12 cellular contexts compared by ENCODE assay signal in the genomic region with DNA sequence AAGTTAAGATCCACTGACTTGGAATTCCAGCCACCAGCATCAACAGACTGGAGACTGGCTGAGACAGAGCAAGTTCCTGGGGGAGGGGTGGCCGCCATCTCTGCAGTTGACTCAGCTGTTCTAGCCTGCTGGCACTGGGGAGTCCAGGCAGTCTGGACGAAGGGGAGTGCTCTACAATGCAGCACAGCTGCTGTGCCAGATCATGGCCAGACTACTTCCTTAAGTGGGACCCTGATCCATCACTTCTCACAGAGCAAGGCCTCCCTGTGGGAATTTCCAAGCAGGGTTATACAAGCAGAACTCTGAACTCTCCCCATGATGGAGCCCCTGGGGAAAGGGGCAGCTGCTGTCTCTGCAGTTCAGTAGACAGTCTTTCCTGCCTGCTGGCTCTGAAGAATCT. TPM values are rescaled to one million over a fixed set of nuclear protein-coding genes. Genes with fewer than 3 reads are reported as not detected.
DNase-seq lines count a peak whose midpoint lies in the region; ATAC-seq and TF ChIP-seq lines count a peak whose summit lies in the region.
"Had no signal": no experiment of that assay in that cellular context is flagged by ENCODE, and none has a peak within 500 bp of the region (broad histone marks: within the 10 kb centered on the region; RNA-seq: fewer than 3 reads in every experiment).

No MANE protein-coding gene starts in this region.

- peaks cover 5% of the 10 kb centered on the region for H3K4me1 ChIP-seq in upper lobe of right lung

- no peaks in the 10 kb centered on the region for H3K36me3 ChIP-seq in upper lobe of right lung

- H3K9me3 Mint-ChIP-seq in chondrocyte (ENCODE audit: low read depth): peaks cover 41% of the 10 kb centered on the region

- intact Hi-C loops in Right ventricle myocardium superior (cut with DNase I) (no loop called here), cardiac septum (cut with DNase I) (no loop called here), upper lobe of right lung (cut with DNase I) (no loop called here)

- no peak overlapping the region for H3K27ac ChIP-seq in upper lobe of right lung

- H3K27me3 Mint-ChIP-seq in chondrocyte (ENCODE audit: low read depth): no peaks in the 10 kb centered on the region

- no peaks in the 10 kb centered on the region for H3K27me3 ChIP-seq in upper lobe of right lung

- no peak overlapping the region for H3K4me3 ChIP-seq in upper lobe of right lung

- peaks cover 37% of the 10 kb centered on the region for H3K4me1 Mint-ChIP-seq in chondrocyte (ENCODE audit: low read depth)
- H3K4me1 Mint-ChIP-seq: stimulated activated naive CD8-positive, alpha-beta T cell treated with anti-CD3 and anti-CD28 coated beads, Interleukin-15, amount 100 ng/mL, for 72 hours had no signal

- H3K36me3 Mint-ChIP-seq in chondrocyte (ENCODE audit: low read depth): peaks cover 20% of the 10 kb centered on the region

- TF ChIP-seq CTCF in chondrocyte (IDR thresholded peaks at IDR 0.05) (no peak), upper lobe of right lung (IDR thresholded peaks at IDR 0.05) (no peak)

- H3K9me3 ChIP-seq in upper lobe of right lung: peaks cover 8% of the 10 kb centered on the region

- peak overlapping the region; percentile 87 for H3K27ac Mint-ChIP-seq in chondrocyte (ENCODE audit: unreplicated experiment)
- H3K27ac Mint-ChIP-seq: stimulated activated naive CD8-positive, alpha-beta T cell treated with anti-CD3 and anti-CD28 coated beads, Interleukin-15, amount 100 ng/mL, for 72 hours had no signal

- peak; percentile 49 for DNase-seq in Right ventricle myocardium superior
- no peak for DNase-seq in cardiac septum (ENCODE audit: low spot score)
- peak; percentile 93 for DNase-seq in chondrocyte (ENCODE audit: low spot score)
- DNase-seq in kidney glomerular epithelial cell (lab: John Stamatoyannopoulos, UW): peak; percentile 4
- DNase-seq in upper lobe of right lung: no peak
- DNase-seq in epidermal melanocyte (ENCODE audit: insufficient read length, low spot score): no peak
- no peak for DNase-seq in activated CD4-positive, alpha-beta T cell treated with anti-CD3 and anti-CD28 coated beads for 48 hours
- DNase-seq: activated naive CD4-positive, alpha-beta T cell treated with Interleukin-2 at 50 U/mL for 16 hours; AML-193; stimulated activated CD4-positive, alpha-beta T cell treated with anti-CD3 and anti-CD28 coated beads, Interleukin-15, amount 100 ng/mL, for 24 hours; stimulated activated naive CD8-positive, alpha-beta T cell treated with anti-CD3 and anti-CD28 coated beads, Interleukin-15, amount 100 ng/mL, for 72 hours had no signal

- ATAC-seq in Right ventricle myocardium superior (ENCODE audit: poor library complexity) (peak; percentile 68), upper lobe of right lung (peak; percentile 81), HG03432 (IDR thresholded peaks at IDR 0.05; ENCODE audit: unreplicated experiment) (no peak)
- ATAC-seq: stimulated activated naive CD8-positive, alpha-beta T cell treated with anti-CD3 and anti-CD28 coated beads, Interleukin-15, amount 100 ng/mL, for 72 hours had no signal

- peak overlapping the region; percentile 53 for H3K4me3 Mint-ChIP-seq in chondrocyte (ENCODE audit: unreplicated experiment)
- H3K4me3 Mint-ChIP-seq: stimulated activated naive CD8-positive, alpha-beta T cell treated with anti-CD3 and anti-CD28 coated beads, Interleukin-15, amount 100 ng/mL, for 72 hours had no signal

RNA-seq across cellular contexts. Expression of a gene that starts 35.2 kb away (rescaled TPM):
- total RNA-seq in Right ventricle myocardium superior (6.0 TPM), cardiac septum (3.1 TPM), chondrocyte (20.3 to 21.0 TPM (median 20.5 TPM) in 3 replicates), upper lobe of right lung (11.1 TPM)

RNA-seq across cellular contexts. Expression of a gene that starts 44.9 kb away (rescaled TPM):
- total RNA-seq in Right ventricle myocardium superior: 0.81 TPM
- 0.32 TPM for total RNA-seq in cardiac septum
- 0.82 to 4.4 TPM (median 1.8 TPM) in 3 replicates for total RNA-seq in chondrocyte
- total RNA-seq in upper lobe of right lung: 2.4 TPM

Comparison
In these comparisons a context has a peak if more than half of its experiments do, and no peak if none do; other contexts are left out.
1. DNase-seq: peak in Right ventricle myocardium superior (single experiment), chondrocyte (single experiment) and kidney glomerular epithelial cell (single experiment); none in cardiac septum (single experiment), upper lobe of right lung (single experiment), epidermal melanocyte (single experiment) and activated CD4-positive, alpha-beta T cell treated with anti-CD3 and anti-CD28 coated beads for 48 hours (single experiment).